17 cellular contexts compared by ENCODE assay signal in genomic region chrX:22122510-22122909, GRCh38.
DNase-seq lines count a peak whose midpoint lies in the region; ATAC-seq, FAIRE-seq and TF ChIP-seq lines count a peak whose summit lies in the region.
"Had no signal": no experiment of that assay in that cellular context is flagged by ENCODE, and none has a peak within 500 bp of the region (broad histone marks: within the 10 kb centered on the region; RNA-seq: fewer than 3 reads in every experiment).

No MANE protein-coding gene starts in this region.

- no peak for TF ChIP-seq POLR2A in testis (IDR thresholded peaks at IDR 0.05)

- H3K4me1 ChIP-seq in testis = no peaks in the 10 kb centered on the region
- H3K4me1 ChIP-seq: BLaER1 had no signal

- H3K4me3 ChIP-seq in AG10803 (ENCODE audit: low read length) (no peak overlapping the region), MG63 (no peak overlapping the region), bronchial epithelial cell (ENCODE audit: low read depth, low read length) (no peak overlapping the region), testis (no peak overlapping the region)
- H3K4me3 ChIP-seq: BLaER1 had no signal

- H3K36me3 ChIP-seq in MG63 = 0 out of 2 replicates have a peak, but pooled peaks cover 2% of the 10 kb centered on the region
- H3K36me3 ChIP-seq in bronchial epithelial cell (ENCODE audit: control insufficient read depth, insufficient read depth, low read length) = no peaks in the 10 kb centered on the region
- H3K36me3 ChIP-seq in testis (ENCODE audit: low read depth, missing control alignments) = no peaks in the 10 kb centered on the region
- H3K36me3 ChIP-seq: BLaER1 had no signal

- H3K27ac Mint-ChIP-seq in endothelial cell (ENCODE audit: unreplicated experiment) = no peak overlapping the region
- H3K27ac Mint-ChIP-seq: natural killer cell had no signal

- DNase-seq in AG10803 (ENCODE audit: low read depth) (peak; percentile 89), MG63 (peak; percentile 91), bronchial epithelial cell (ENCODE audit: low read depth) (peak; percentile 96), lung microvascular endothelial cell (ENCODE audit: low read depth in 2 of 2) (peak; percentile 24 to 51), testis (no peak), endothelial cell (ENCODE audit: low spot score) (no peak), NCI-H2107 treated with DMSO at 0.1 percent for 48 hours (lab: John Stamatoyannopoulos, UW; ENCODE audit: unreplicated experiment) (no peak)
- no peak for DNase-seq in activated T-cell treated with anti-CD3 and anti-CD28 coated beads, Interleukin-2, amount 50 U/mL, for 4 hours
- DNase-seq: activated CD4-positive, alpha-beta T cell treated with anti-CD3 and anti-CD28 coated beads for 4 hours; activated gamma-delta T cell; central memory CD4-positive, alpha-beta T cell; left colon; natural killer cell; NCI-H1105; NCI-H82 had no signal

- no peak overlapping the region for H3K27ac ChIP-seq in testis
- H3K27ac ChIP-seq: BLaER1 had no signal

- 51 to 75% methylated on average over 2 of the region's 2 CpGs for WGBS in testis, 2 donors

- no peaks in the 10 kb centered on the region for H3K27me3 Mint-ChIP-seq in activated T-cell treated with anti-CD3 and anti-CD28 coated beads, Interleukin-2, amount 50 U/mL, for 4 hours (ENCODE audit: low read depth)
- no peaks in the 10 kb centered on the region for H3K27me3 Mint-ChIP-seq in endothelial cell (ENCODE audit: unreplicated experiment)

- FAIRE-seq in bronchial epithelial cell (lab: Jason Lieb, UNC) = peak; percentile 97
- FAIRE-seq: frontal cortex had no signal

- H3K9me3 Mint-ChIP-seq in activated T-cell treated with anti-CD3 and anti-CD28 coated beads, Interleukin-2, amount 50 U/mL, for 4 hours = no peaks in the 10 kb centered on the region
- no peaks in the 10 kb centered on the region for H3K9me3 Mint-ChIP-seq in endothelial cell (ENCODE audit: unreplicated experiment)
- H3K9me3 Mint-ChIP-seq: natural killer cell had no signal

- H3K36me3 Mint-ChIP-seq in activated T-cell treated with anti-CD3 and anti-CD28 coated beads, Interleukin-2, amount 50 U/mL, for 4 hours (ENCODE audit: insufficient read depth) = no peaks in the 10 kb centered on the region
- H3K36me3 Mint-ChIP-seq in endothelial cell (ENCODE audit: low read depth, unreplicated experiment) = no peaks in the 10 kb centered on the region
- H3K36me3 Mint-ChIP-seq: natural killer cell had no signal

- intact Hi-C loops in testis (cut with DNase I; ENCODE audit: low total_unique reads) = no loop called here

- no peaks in the 10 kb centered on the region for H3K27me3 ChIP-seq in MG63
- H3K27me3 ChIP-seq in bronchial epithelial cell (ENCODE audit: control insufficient read depth, insufficient read depth, low read length) = no peaks in the 10 kb centered on the region
- no peaks in the 10 kb centered on the region for H3K27me3 ChIP-seq in testis
- H3K27me3 ChIP-seq: BLaER1 had no signal

- no peak overlapping the region for H3K4me3 Mint-ChIP-seq in activated T-cell treated with anti-CD3 and anti-CD28 coated beads, Interleukin-2, amount 50 U/mL, for 4 hours
- H3K4me3 Mint-ChIP-seq in endothelial cell (ENCODE audit: unreplicated experiment) = no peak overlapping the region
- H3K4me3 Mint-ChIP-seq: natural killer cell had no signal

- no peaks in the 10 kb centered on the region; the same call in 1 of the 2 replicates for H3K9me3 ChIP-seq in MG63
- H3K9me3 ChIP-seq in testis = no peaks in the 10 kb centered on the region
- H3K9me3 ChIP-seq: BLaER1 had no signal

- no peaks in the 10 kb centered on the region for H3K4me1 Mint-ChIP-seq in activated T-cell treated with anti-CD3 and anti-CD28 coated beads, Interleukin-2, amount 50 U/mL, for 4 hours (ENCODE audit: low read depth)
- no peaks in the 10 kb centered on the region for H3K4me1 Mint-ChIP-seq in endothelial cell (ENCODE audit: unreplicated experiment)
- H3K4me1 Mint-ChIP-seq: natural killer cell had no signal

- no peak for TF ChIP-seq CTCF in AG10803 (conservative IDR thresholded peaks at IDR 0.05; ENCODE audit: low read length)
- no peak for TF ChIP-seq CTCF in bronchial epithelial cell (IDR thresholded peaks at IDR 0.05; ENCODE audit: insufficient read depth, low read length, severe bottlenecking)
- no peak for TF ChIP-seq CTCF in testis (IDR thresholded peaks at IDR 0.05)
- TF ChIP-seq CTCF in endothelial cell (IDR thresholded peaks at IDR 0.05; ENCODE audit: unreplicated experiment) = no peak

- no peak for ATAC-seq in activated T-cell treated with anti-CD3 and anti-CD28 coated beads, Interleukin-2, amount 50 U/mL, for 4 hours
- ATAC-seq: left colon, natural killer cell had no signal

Comparison
In these comparisons a context has a peak if more than half of its experiments do, and no peak if none do; other contexts are left out.
1. DNase-seq: peak in AG10803 (single experiment), MG63 (single experiment), bronchial epithelial cell (single experiment) and lung microvascular endothelial cell (2 of 2); none in testis (single experiment), activated T-cell treated with anti-CD3 and anti-CD28 coated beads, Interleukin-2, amount 50 U/mL, for 4 hours (single experiment), endothelial cell (single experiment) and NCI-H2107 treated with DMSO at 0.1 percent for 48 hours (single experiment).